ENCODE assay signal across 8 cellular contexts in genomic region chr3:193593666-193594025, GRCh38. TPM values are rescaled to one million over a fixed set of nuclear protein-coding genes. Genes with fewer than 3 reads are reported as not detected.
DNase-seq lines count a peak whose midpoint lies in the region; ATAC-seq, FAIRE-seq and TF ChIP-seq lines count a peak whose summit lies in the region.

No MANE protein-coding gene starts in this region.

- no peak for TF ChIP-seq CTCF in glutamatergic neuron (IDR thresholded peaks at IDR 0.05; ENCODE audit: partially characterized antibody, unreplicated experiment)
- TF ChIP-seq CTCF in prostate gland (IDR thresholded peaks at IDR 0.05): no peak

- H3K27me3 Mint-ChIP-seq in glutamatergic neuron (ENCODE audit: unreplicated experiment): peaks cover 8% of the 10 kb centered on the region

- intact Hi-C loops in prostate gland (cut with DNase I): loop anchor here (5.0 kb wide), 1 partner anchor 676 kb away; the partner anchor contains the start of gene MB21D2

- peak overlapping the region; percentile 100 for H3K4me3 Mint-ChIP-seq in glutamatergic neuron (ENCODE audit: unreplicated experiment)

- peaks cover 5% of the 10 kb centered on the region for H3K4me1 ChIP-seq in prostate gland (replicated peaks)

- H3K9me3 Mint-ChIP-seq in glutamatergic neuron (ENCODE audit: unreplicated experiment): peaks cover 4% of the 10 kb centered on the region

- H3K4me1 Mint-ChIP-seq in glutamatergic neuron (ENCODE audit: low read depth, unreplicated experiment): peaks cover 10% of the 10 kb centered on the region

- no peaks in the 10 kb centered on the region for H3K27me3 ChIP-seq in prostate gland (replicated peaks; ENCODE audit: insufficient read depth)

- WGBS in prostate gland: under 1% methylated on average over 11 of the region's 11 CpGs

- no peaks in the 10 kb centered on the region for H3K36me3 ChIP-seq in prostate gland

- H3K27ac Mint-ChIP-seq in glutamatergic neuron (ENCODE audit: unreplicated experiment): peak overlapping the region; percentile 99

- DNase-seq in GM12892 (ENCODE audit: insufficient read length) (peak; percentile 16), NOMO-1 treated with dmso at 0.1 percent for 144 hours (lab: John Stamatoyannopoulos, UW; ENCODE audit: unreplicated experiment) (peak; percentile 2), glutamatergic neuron (no peak), prostate gland (ENCODE audit: low spot score) (no peak), globus pallidus (ENCODE audit: low spot score) (no peak), NCI-H226 (no peak)
- DNase-seq in activated naive CD4-positive, alpha-beta T cell treated with Interleukin-2 at 50 U/mL for 16 hours: peak; percentile 56

- peak overlapping the region; percentile 94 to 97 for H3K4me3 ChIP-seq in prostate gland

- H3K9me3 ChIP-seq in prostate gland: no peaks in the 10 kb centered on the region

- TF ChIP-seq POLR2A in GM12892 (IDR thresholded peaks at IDR 0.05; ENCODE audit: low read depth, low read length): no peak
- TF ChIP-seq POLR2A in prostate gland (IDR thresholded peaks at IDR 0.05): no peak

- ATAC-seq in HG02870 (IDR thresholded peaks at IDR 0.05; ENCODE audit: unreplicated experiment): peak; percentile 24

- peaks cover 4% of the 10 kb centered on the region for H3K36me3 Mint-ChIP-seq in glutamatergic neuron (ENCODE audit: unreplicated experiment)

- FAIRE-seq in GM12892 (lab: Jason Lieb, UNC): no peak

- peak overlapping the region; percentile 77 to 80 for H3K27ac ChIP-seq in prostate gland

RNA-seq across cellular contexts. Expression of gene OPA1, which starts 0.6 kb away (rescaled TPM):
- polyA plus RNA-seq in GM12892 (2012; ENCODE audit: missing spikeins): 40.0 TPM
- 122 TPM for total RNA-seq in glutamatergic neuron (ENCODE audit: unreplicated experiment)
- total RNA-seq in prostate gland: 10 to 100 TPM; 27.1 to 45.1 TPM

RNA-seq across cellular contexts. Expression of gene ATP13A4, which starts 39.0 kb away (rescaled TPM):
- polyA plus RNA-seq in GM12892 (2012; ENCODE audit: missing spikeins): 1.9 TPM
- 0.93 TPM for total RNA-seq in glutamatergic neuron (ENCODE audit: unreplicated experiment)
- 1 to 10 TPM in 1 of 2 donors, not detected in 1; 2.0 TPM for total RNA-seq in prostate gland

Comparison
In these comparisons a context has a peak if more than half of its experiments do, and no peak if none do; other contexts are left out.
1. DNase-seq: peak in GM12892 (single experiment), NOMO-1 treated with dmso at 0.1 percent for 144 hours (single experiment) and activated naive CD4-positive, alpha-beta T cell treated with Interleukin-2 at 50 U/mL for 16 hours (single experiment); none in glutamatergic neuron (single experiment), prostate gland (single experiment), globus pallidus (single experiment) and NCI-H226 (single experiment).